Comparison of ENCODE assay signal across 17 cellular contexts in genomic region chr9:37788328-37788727, GRCh38.
"Had no signal": no experiment of that assay in that cellular context is flagged by ENCODE, and none has a peak within 500 bp of the region (broad histone marks: within the 10 kb centered on the region; RNA-seq: fewer than 3 reads in every experiment).

No MANE protein-coding gene starts in this region.

- DNase-seq: activated CD4-positive, alpha-beta T cell treated with anti-CD3 and anti-CD28 coated beads for 48 hours; activated CD8-positive, alpha-beta memory T cell treated with anti-CD3 and anti-CD28 coated beads, Interleukin-2, amount 50 U/mL, for 4 hours; activated CD8-positive, alpha-beta T cell treated with anti-CD3 and anti-CD28 coated beads, Interleukin-2, amount 10 ng/mL, durations not matched to agents 7 days and 5 days; activated gamma-delta T cell; activated T-cell treated with anti-CD3 and anti-CD28 coated beads, Interleukin-2, amount 50 U/mL, for 48 hours; amniotic stem cell; dorsolateral prefrontal cortex; endodermal cell; gastrocnemius medialis; heart left ventricle; retina; stimulated activated CD4-positive, alpha-beta T cell treated with anti-CD3 and anti-CD28 coated beads, Interleukin-15, amount 100 ng/mL, for 24 hours; stimulated activated CD4-positive, alpha-beta T cell treated with anti-CD3 and anti-CD28 coated beads, Interleukin-4, amount 100 ng/mL, for 24 hours; stimulated activated naive CD8-positive, alpha-beta T cell treated with anti-CD3 and anti-CD28 coated beads, Interleukin-15, Interleukin-2, amounts not matched to agents 100 U/mL and 50 U/mL, for 24 hours; trophoblast cell had no signal

- H3K9me3 ChIP-seq: gastrocnemius medialis, heart left ventricle, suprapubic skin had no signal

- H3K27ac ChIP-seq: dorsolateral prefrontal cortex, gastrocnemius medialis, heart left ventricle, suprapubic skin had no signal

- H3K4me3 ChIP-seq: dorsolateral prefrontal cortex, gastrocnemius medialis, heart left ventricle, lung, suprapubic skin had no signal

- ATAC-seq: activated CD8-positive, alpha-beta T cell treated with anti-CD3 and anti-CD28 coated beads, Interleukin-2, amount 10 ng/mL, durations not matched to agents 7 days and 5 days; gastrocnemius medialis; heart left ventricle; stimulated activated naive CD8-positive, alpha-beta T cell treated with anti-CD3 and anti-CD28 coated beads, Interleukin-15, Interleukin-2, amounts not matched to agents 100 U/mL and 50 U/mL, for 24 hours had no signal
